ENCODE assay signal across 1 cellular context in the genomic region with DNA sequence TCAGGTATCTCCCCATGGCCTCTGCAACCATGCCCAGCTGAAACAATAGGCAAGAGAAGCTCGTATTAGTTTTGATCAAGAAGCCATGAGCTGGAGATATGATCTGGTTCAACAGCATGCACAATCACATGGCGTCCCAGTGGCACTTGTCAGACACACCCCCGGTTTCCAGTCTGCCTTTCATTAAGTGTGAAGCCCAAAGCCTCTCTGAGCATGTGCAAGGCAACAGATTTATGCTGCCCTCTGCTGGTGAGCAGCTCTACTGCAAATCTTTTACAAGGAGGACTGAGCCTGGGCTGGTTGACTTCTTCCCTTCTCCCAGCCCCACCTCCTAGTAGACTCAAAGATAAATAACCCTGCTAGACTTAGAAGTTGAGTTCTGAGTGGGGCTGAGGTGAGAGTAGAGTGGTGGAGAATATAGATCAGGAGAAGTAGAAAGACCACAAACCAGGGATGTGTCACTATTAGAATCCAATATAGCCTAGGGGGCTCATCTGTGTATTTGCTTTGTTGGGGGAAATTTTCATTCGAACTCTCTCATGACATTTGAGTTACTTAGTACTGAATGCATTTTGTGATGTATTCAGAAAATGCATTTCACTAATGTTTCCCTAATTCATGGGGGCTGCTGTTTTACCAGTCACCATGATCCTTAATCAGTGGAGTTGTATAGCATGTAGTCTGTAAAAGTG.
TF ChIP-seq lines count a peak whose summit lies in the region.

No MANE protein-coding gene starts in this region.

TF ChIP-seq in HepG2, 621 proteins besides CTCF, POLR2A, EP300 and RAD21 (continued from another document and continues in another):
- TF ChIP-seq, protein P1, sequence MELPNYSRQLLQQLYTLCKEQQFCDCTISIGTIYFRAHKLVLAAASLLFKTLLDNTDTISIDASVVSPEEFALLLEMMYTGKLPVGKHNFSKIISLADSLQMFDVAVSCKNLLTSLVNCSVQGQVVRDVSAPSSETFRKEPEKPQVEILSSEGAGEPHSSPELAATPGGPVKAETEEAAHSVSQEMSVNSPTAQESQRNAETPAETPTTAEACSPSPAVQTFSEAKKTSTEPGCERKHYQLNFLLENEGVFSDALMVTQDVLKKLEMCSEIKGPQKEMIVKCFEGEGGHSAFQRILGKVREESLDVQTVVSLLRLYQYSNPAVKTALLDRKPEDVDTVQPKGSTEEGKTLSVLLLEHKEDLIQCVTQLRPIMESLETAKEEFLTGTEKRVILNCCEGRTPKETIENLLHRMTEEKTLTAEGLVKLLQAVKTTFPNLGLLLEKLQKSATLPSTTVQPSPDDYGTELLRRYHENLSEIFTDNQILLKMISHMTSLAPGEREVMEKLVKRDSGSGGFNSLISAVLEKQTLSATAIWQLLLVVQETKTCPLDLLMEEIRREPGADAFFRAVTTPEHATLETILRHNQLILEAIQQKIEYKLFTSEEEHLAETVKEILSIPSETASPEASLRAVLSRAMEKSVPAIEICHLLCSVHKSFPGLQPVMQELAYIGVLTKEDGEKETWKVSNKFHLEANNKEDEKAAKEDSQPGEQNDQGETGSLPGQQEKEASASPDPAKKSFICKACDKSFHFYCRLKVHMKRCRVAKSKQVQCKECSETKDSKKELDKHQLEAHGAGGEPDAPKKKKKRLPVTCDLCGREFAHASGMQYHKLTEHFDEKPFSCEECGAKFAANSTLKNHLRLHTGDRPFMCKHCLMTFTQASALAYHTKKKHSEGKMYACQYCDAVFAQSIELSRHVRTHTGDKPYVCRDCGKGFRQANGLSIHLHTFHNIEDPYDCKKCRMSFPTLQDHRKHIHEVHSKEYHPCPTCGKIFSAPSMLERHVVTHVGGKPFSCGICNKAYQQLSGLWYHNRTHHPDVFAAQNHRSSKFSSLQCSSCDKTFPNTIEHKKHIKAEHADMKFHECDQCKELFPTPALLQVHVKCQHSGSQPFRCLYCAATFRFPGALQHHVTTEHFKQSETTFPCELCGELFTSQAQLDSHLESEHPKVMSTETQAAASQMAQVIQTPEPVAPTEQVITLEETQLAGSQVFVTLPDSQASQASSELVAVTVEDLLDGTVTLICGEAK (IDR thresholded peaks at IDR 0.05), result no peak
- TF ChIP-seq, protein P1 (CRISPR knock-in tag; IDR thresholded peaks at IDR 0.05), result no peak
- TF ChIP-seq POLR2G (IDR thresholded peaks at IDR 0.05; ENCODE audit: low read depth, low read length) (no peak), HMG20A (CRISPR knock-in tag; IDR thresholded peaks at IDR 0.05; ENCODE audit: borderline replicate concordance) (no peak), RBAK (CRISPR knock-in tag; IDR thresholded peaks at IDR 0.05) (no peak), LCORL (IDR thresholded peaks at IDR 0.05) (no peak), LCORL (CRISPR knock-in tag; IDR thresholded peaks at IDR 0.05) (no peak), EZH2 (conservative IDR thresholded peaks at IDR 0.05; ENCODE audit: low read depth, low read length) (no peak), MNT (IDR thresholded peaks at IDR 0.05) (peak; percentile 6; the same call in 1 of the 2 replicates), TOE1 (CRISPR knock-in tag; IDR thresholded peaks at IDR 0.05) (no peak), ZNF263 (CRISPR knock-in tag; IDR thresholded peaks at IDR 0.05) (no peak), ZNF670 (CRISPR knock-in tag; IDR thresholded peaks at IDR 0.05; ENCODE audit: borderline replicate concordance) (no peak), ZNF451 (CRISPR knock-in tag; IDR thresholded peaks at IDR 0.05) (no peak), GFI1 (CRISPR knock-in tag; IDR thresholded peaks at IDR 0.05; ENCODE audit: borderline replicate concordance) (no peak), RXRA (CRISPR knock-in tag; IDR thresholded peaks at IDR 0.05) (no peak), ZFYVE20 (CRISPR knock-in tag; IDR thresholded peaks at IDR 0.05; ENCODE audit: borderline replicate concordance, low read depth) (no peak), CEBPG (CRISPR knock-in tag; IDR thresholded peaks at IDR 0.05) (peak; percentile 15; the same call in 1 of the 2 replicates), AGO2 (optimal IDR thresholded peaks at IDR 0.05; ENCODE audit: low read depth, low read length) (no peak), HOMEZ (CRISPR knock-in tag; IDR thresholded peaks at IDR 0.05; ENCODE audit: low read depth) (peak; percentile 67; the same call in 1 of the 2 replicates), ZNF598 (CRISPR knock-in tag; IDR thresholded peaks at IDR 0.05; ENCODE audit: borderline replicate concordance) (no peak), SNRNP70 (IDR thresholded peaks at IDR 0.05; ENCODE audit: low read depth, low read length) (no peak), HMGXB3 (CRISPR knock-in tag; IDR thresholded peaks at IDR 0.05; ENCODE audit: borderline replicate concordance) (peak; percentile 65; the same call in 1 of the 2 replicates), HMG20B (CRISPR knock-in tag; conservative IDR thresholded peaks at IDR 0.05) (no peak), MEF2D (CRISPR knock-in tag; IDR thresholded peaks at IDR 0.05) (peak; percentile 55), ZBTB21 (CRISPR knock-in tag; IDR thresholded peaks at IDR 0.05) (no peak), ZNF839 (CRISPR knock-in tag; IDR thresholded peaks at IDR 0.05; ENCODE audit: borderline replicate concordance) (no peak), TCF7 (IDR thresholded peaks at IDR 0.05; ENCODE audit: low read depth) (no peak)
- TF ChIP-seq, protein P2, sequence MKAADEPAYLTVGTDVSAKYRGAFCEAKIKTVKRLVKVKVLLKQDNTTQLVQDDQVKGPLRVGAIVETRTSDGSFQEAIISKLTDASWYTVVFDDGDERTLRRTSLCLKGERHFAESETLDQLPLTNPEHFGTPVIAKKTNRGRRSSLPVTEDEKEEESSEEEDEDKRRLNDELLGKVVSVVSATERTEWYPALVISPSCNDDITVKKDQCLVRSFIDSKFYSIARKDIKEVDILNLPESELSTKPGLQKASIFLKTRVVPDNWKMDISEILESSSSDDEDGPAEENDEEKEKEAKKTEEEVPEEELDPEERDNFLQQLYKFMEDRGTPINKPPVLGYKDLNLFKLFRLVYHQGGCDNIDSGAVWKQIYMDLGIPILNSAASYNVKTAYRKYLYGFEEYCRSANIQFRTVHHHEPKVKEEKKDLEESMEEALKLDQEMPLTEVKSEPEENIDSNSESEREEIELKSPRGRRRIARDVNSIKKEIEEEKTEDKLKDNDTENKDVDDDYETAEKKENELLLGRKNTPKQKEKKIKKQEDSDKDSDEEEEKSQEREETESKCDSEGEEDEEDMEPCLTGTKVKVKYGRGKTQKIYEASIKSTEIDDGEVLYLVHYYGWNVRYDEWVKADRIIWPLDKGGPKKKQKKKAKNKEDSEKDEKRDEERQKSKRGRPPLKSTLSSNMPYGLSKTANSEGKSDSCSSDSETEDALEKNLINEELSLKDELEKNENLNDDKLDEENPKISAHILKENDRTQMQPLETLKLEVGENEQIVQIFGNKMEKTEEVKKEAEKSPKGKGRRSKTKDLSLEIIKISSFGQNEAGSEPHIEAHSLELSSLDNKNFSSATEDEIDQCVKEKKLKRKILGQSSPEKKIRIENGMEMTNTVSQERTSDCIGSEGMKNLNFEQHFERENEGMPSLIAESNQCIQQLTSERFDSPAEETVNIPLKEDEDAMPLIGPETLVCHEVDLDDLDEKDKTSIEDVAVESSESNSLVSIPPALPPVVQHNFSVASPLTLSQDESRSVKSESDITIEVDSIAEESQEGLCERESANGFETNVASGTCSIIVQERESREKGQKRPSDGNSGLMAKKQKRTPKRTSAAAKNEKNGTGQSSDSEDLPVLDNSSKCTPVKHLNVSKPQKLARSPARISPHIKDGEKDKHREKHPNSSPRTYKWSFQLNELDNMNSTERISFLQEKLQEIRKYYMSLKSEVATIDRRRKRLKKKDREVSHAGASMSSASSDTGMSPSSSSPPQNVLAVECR (CRISPR knock-in tag; IDR thresholded peaks at IDR 0.05; ENCODE audit: borderline replicate concordance), result peak; percentile 18; the same call in 1 of the 2 replicates
- TF ChIP-seq, protein P3, sequence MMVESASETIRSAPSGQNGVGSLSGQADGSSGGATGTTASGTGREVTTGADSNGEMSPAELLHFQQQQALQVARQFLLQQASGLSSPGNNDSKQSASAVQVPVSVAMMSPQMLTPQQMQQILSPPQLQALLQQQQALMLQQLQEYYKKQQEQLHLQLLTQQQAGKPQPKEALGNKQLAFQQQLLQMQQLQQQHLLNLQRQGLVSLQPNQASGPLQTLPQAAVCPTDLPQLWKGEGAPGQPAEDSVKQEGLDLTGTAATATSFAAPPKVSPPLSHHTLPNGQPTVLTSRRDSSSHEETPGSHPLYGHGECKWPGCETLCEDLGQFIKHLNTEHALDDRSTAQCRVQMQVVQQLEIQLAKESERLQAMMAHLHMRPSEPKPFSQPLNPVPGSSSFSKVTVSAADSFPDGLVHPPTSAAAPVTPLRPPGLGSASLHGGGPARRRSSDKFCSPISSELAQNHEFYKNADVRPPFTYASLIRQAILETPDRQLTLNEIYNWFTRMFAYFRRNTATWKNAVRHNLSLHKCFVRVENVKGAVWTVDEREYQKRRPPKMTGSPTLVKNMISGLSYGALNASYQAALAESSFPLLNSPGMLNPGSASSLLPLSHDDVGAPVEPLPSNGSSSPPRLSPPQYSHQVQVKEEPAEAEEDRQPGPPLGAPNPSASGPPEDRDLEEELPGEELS (CRISPR knock-in tag; IDR thresholded peaks at IDR 0.05), result no peak
